ENCODE assay signal across 8 cellular contexts in the genomic region with DNA sequence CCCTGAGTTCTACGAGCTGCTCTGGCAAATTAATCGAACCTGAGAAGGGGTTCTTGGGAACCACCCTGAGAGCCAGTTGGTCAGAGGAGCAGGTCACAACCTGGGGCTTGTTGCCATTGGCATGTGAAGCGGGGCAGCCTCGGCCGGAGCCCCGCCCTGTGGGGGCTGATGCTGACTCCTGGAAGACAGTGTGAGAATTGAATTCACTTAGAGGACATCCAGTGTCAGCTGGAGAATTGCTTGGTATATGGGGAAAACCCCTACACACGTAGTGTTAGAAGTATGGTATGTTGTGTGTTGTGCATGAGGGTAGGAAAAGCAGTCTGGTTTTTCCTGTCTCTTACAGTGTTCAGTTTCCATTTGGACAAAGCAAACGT. TPM values are rescaled to one million over a fixed set of nuclear protein-coding genes. Genes with fewer than 3 reads are reported as not detected.
A peak's percentile ranks its signal among the peaks of the same experiment; 100 is the strongest.
DNase-seq lines count a peak whose midpoint lies in the region; ATAC-seq and TF ChIP-seq lines count a peak whose summit lies in the region.

No MANE protein-coding gene starts in this region.

- H3K4me2 ChIP-seq in OCI-LY7 (ENCODE audit: low read length) = peak overlapping the region; percentile 97

- peak overlapping the region; percentile 70; the same call in 1 of the 2 replicates for H2AFZ ChIP-seq in OCI-LY7 (ENCODE audit: low read length)

- H3K27me3 ChIP-seq in CD8-positive, alpha-beta memory T cell (ENCODE audit: insufficient read depth, low read length, poor library complexity, severe bottlenecking) = no peaks in the 10 kb centered on the region
- no peaks in the 10 kb centered on the region for H3K27me3 ChIP-seq in right atrium auricular region

- TF ChIP-seq CTCF in OCI-LY7 (conservative IDR thresholded peaks at IDR 0.05; ENCODE audit: low read length) (no peak), right atrium auricular region (IDR thresholded peaks at IDR 0.05) (no peak)

- H3K9me3 ChIP-seq in CD8-positive, alpha-beta memory T cell (ENCODE audit: low read length) = no peaks in the 10 kb centered on the region
- H3K9me3 ChIP-seq in OCI-LY7 (ENCODE audit: low read length) (no peaks in the 10 kb centered on the region), right atrium auricular region (no peaks in the 10 kb centered on the region)

- intact Hi-C loops in OCI-LY7 (cut with micrococcal nuclease; ENCODE audit: unreplicated experiment) = loop anchor here (5.0 kb wide), 1 partner anchor 37 kb away; no protein-coding TSS in a partner anchor

- peaks cover 55 to 68% (median 56%) of the 10 kb centered on the region in 3 donors for H3K4me1 Mint-ChIP-seq in CD8-positive, alpha-beta memory T cell
- H3K4me1 Mint-ChIP-seq in stimulated activated naive CD8-positive, alpha-beta T cell treated with anti-CD3 and anti-CD28 coated beads, Interleukin-15, amount 100 ng/mL, for 72 hours = peaks cover 59% of the 10 kb centered on the region

- BruUV-seq in OCI-LY7 (replicated peaks; lab: Mats Ljungman, UMichigan) = no TSS peak

- H4K20me1 ChIP-seq in OCI-LY7 (ENCODE audit: insufficient read depth, low read length) = no peaks in the 10 kb centered on the region

- POLR2A ChIA-PET in CD8-positive, alpha-beta memory T cell (lab: Charles Lee) = no interaction called here
- POLR2A ChIA-PET in OCI-LY7 (lab: Charles Lee) = interaction anchor here (0.8 to 3.5 kb wide), 5 partner anchors 10 to 292 kb away, joined by 3 to 32 read pairs (median 3); no protein-coding TSS in a partner anchor

- H3K27ac Mint-ChIP-seq in CD8-positive, alpha-beta memory T cell = peak overlapping the region; percentile 87 to 99 (median 92)
- peak overlapping the region in 1 of 2 donors; percentile 69 for H3K27ac Mint-ChIP-seq in stimulated activated naive CD8-positive, alpha-beta T cell treated with anti-CD3 and anti-CD28 coated beads, Interleukin-15, amount 100 ng/mL, for 72 hours

- H3K79me2 ChIP-seq in OCI-LY7 (ENCODE audit: insufficient read depth, low read depth, low read length) = peaks cover 51% of the 10 kb centered on the region

- no peaks in the 10 kb centered on the region for H3K27me3 Mint-ChIP-seq in CD8-positive, alpha-beta memory T cell
- no peaks in the 10 kb centered on the region for H3K27me3 Mint-ChIP-seq in stimulated activated naive CD8-positive, alpha-beta T cell treated with anti-CD3 and anti-CD28 coated beads, Interleukin-15, amount 100 ng/mL, for 72 hours

- no peaks in the 10 kb centered on the region for H3K9me3 Mint-ChIP-seq in CD8-positive, alpha-beta memory T cell
- no peaks in the 10 kb centered on the region for H3K9me3 Mint-ChIP-seq in stimulated activated naive CD8-positive, alpha-beta T cell treated with anti-CD3 and anti-CD28 coated beads, Interleukin-15, amount 100 ng/mL, for 72 hours

- CTCF ChIA-PET in CD8-positive, alpha-beta memory T cell (lab: Charles Lee) = interaction anchor here (1.0 kb wide), 1 partner anchor 58 kb away, joined by 3 read pairs; no protein-coding TSS in a partner anchor
- CTCF ChIA-PET in OCI-LY7 (lab: Charles Lee; ENCODE audit: unreplicated experiment) = no interaction called here

- H3K9me2 ChIP-seq in OCI-LY7 (ENCODE audit: insufficient read depth, low read length) = no peaks in the 10 kb centered on the region

- H3K36me3 Mint-ChIP-seq in CD8-positive, alpha-beta memory T cell = peaks cover 0 to 64% (median 15%) of the 10 kb centered on the region in 3 donors

- H3K36me3 ChIP-seq in CD8-positive, alpha-beta memory T cell (ENCODE audit: insufficient read depth, low read length) = peaks cover 21% of the 10 kb centered on the region
- H3K36me3 ChIP-seq in OCI-LY7 (ENCODE audit: insufficient read depth, low read length) (peaks cover 91% of the 10 kb centered on the region), right atrium auricular region (no peaks in the 10 kb centered on the region)

- ATAC-seq in GM21528 (IDR thresholded peaks at IDR 0.05; ENCODE audit: low FRiP score, unreplicated experiment) (peak; percentile 12), HG03108 (IDR thresholded peaks at IDR 0.05; ENCODE audit: unreplicated experiment) (no peak)
- ATAC-seq in stimulated activated naive CD8-positive, alpha-beta T cell treated with anti-CD3 and anti-CD28 coated beads, Interleukin-15, amount 100 ng/mL, for 72 hours = no peak

- H3K27ac ChIP-seq in CD8-positive, alpha-beta memory T cell (ENCODE audit: low read depth, low read length) = peak overlapping the region; percentile 13
- H3K27ac ChIP-seq in OCI-LY7 (ENCODE audit: low read depth, low read length, poor library complexity, severe bottlenecking) = peak overlapping the region; percentile 98
- H3K27ac ChIP-seq in right atrium auricular region = peak overlapping the region; percentile 70 to 74

- peak overlapping the region; percentile 46 to 74 (median 62) for H3K4me3 Mint-ChIP-seq in CD8-positive, alpha-beta memory T cell
- H3K4me3 Mint-ChIP-seq in stimulated activated naive CD8-positive, alpha-beta T cell treated with anti-CD3 and anti-CD28 coated beads, Interleukin-15, amount 100 ng/mL, for 72 hours = peak overlapping the region; percentile 83 to 84

- no peak for DNase-seq in CD8-positive, alpha-beta memory T cell
- DNase-seq in OCI-LY7 (ENCODE audit: low spot score) = peak; percentile 40
- no peak for DNase-seq in right atrium auricular region (ENCODE audit: low spot score)
- DNase-seq in stimulated activated naive CD8-positive, alpha-beta T cell treated with anti-CD3 and anti-CD28 coated beads, Interleukin-15, amount 100 ng/mL, for 72 hours = no peak
- DNase-seq in stimulated activated CD4-positive, alpha-beta T cell treated with anti-CD3 and anti-CD28 coated beads, Interleukin-4, amount 100 ng/mL, for 1 hour = no peak
- no peak for DNase-seq in T-helper 1 cell

- H3K4me3 ChIP-seq in CD8-positive, alpha-beta memory T cell (ENCODE audit: low read length) = no peak overlapping the region
- H3K4me3 ChIP-seq in OCI-LY7 (ENCODE audit: low read depth, low read length, poor library complexity, severe bottlenecking) (peak overlapping the region; percentile 53), right atrium auricular region (peak overlapping the region in 1 of 2 donors; percentile 32)

- peaks cover 32% of the 10 kb centered on the region for H3K4me1 ChIP-seq in CD8-positive, alpha-beta memory T cell (ENCODE audit: insufficient read depth, low read length)
- H3K4me1 ChIP-seq in OCI-LY7 (ENCODE audit: insufficient read depth, low read length, poor library complexity, severe bottlenecking) = peaks cover 70% of the 10 kb centered on the region
- peaks cover 0 to 33% of the 10 kb centered on the region in 2 donors for H3K4me1 ChIP-seq in right atrium auricular region

RNA-seq across cellular contexts. Expression of a gene that starts 11.6 kb away (rescaled TPM):
- total RNA-seq in CD8-positive, alpha-beta memory T cell = 10 to 100 TPM; 16.6 to 16.9 TPM
- polyA plus RNA-seq in CD8-positive, alpha-beta memory T cell = 6.5 TPM
- 20.5 and 27.6 TPM in 2 replicates for total RNA-seq in OCI-LY7 (2014; rRNA removed; shearing (Covaris generic))
- total RNA-seq in OCI-LY7 (2022) = 22.5 and 29.4 TPM in 2 replicates
- 1 to 10 TPM; 2.0 to 5.0 TPM for total RNA-seq in right atrium auricular region

RNA-seq across cellular contexts. Expression of a gene that starts 29.2 kb away (rescaled TPM):
- not detected for total RNA-seq in CD8-positive, alpha-beta memory T cell
- polyA plus RNA-seq in CD8-positive, alpha-beta memory T cell = not detected
- total RNA-seq in OCI-LY7 (2014; rRNA removed; shearing (Covaris generic)) = 1.9 and 3.9 TPM in 2 replicates
- total RNA-seq in OCI-LY7 (2022) (2.5 and 3.5 TPM in 2 replicates), right atrium auricular region (not detected)

Comparison
In these comparisons a context has a peak if more than half of its experiments do, and no peak if none do; other contexts are left out.
1. H3K27ac ChIP-seq: peak in every context shown above with its lines; median percentile 98 in OCI-LY7; 72 in right atrium auricular region; 13 in CD8-positive, alpha-beta memory T cell.